1 cellular context compared by ENCODE assay signal in the genomic region with DNA sequence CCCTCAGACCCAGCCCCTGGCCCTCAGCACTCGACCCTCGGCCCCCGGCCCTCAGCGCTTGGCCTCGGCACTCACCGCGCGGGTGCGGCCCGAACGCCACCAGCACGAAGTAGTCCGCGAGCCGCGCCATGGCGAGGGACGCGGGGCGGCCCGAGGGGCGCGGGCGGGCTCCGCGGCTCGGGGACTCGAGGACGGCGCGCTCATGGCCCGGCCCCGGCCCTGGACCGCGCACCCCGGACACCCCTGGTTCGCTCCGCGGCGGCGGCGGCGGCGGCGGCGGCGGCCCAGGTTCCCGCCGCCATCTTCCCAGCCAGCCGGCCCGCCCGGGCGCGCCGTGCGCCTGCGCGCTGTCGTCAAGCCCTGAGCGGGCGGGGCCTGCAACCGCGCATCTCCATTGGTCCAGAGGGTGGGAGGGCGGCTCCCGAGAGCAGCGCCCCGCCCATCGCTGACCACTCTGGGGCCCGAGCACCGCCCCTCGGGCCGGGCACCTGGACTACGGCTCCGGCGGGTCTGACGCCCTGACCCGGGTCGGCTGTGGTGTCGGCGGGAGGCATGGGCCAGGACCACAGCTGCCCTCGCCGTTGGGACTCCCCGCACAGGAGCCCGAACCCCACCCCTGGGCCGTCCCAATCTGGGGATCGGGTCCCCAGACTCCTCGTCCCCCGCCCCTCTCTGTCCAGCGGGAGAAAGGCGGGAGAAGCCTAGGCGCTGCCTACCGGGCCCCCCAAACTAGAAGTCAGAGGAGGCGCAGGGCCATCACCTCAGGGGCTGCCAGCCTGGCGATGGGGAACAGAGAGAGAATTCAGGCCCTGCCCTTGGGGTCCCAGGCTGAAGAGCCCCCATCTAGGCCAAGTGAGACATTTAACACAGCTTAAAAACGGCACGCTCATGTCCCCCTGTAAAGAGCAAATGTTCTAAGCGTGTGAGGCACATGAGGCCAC.
TF ChIP-seq lines count a peak whose summit lies in the region.

A gene with protein sequence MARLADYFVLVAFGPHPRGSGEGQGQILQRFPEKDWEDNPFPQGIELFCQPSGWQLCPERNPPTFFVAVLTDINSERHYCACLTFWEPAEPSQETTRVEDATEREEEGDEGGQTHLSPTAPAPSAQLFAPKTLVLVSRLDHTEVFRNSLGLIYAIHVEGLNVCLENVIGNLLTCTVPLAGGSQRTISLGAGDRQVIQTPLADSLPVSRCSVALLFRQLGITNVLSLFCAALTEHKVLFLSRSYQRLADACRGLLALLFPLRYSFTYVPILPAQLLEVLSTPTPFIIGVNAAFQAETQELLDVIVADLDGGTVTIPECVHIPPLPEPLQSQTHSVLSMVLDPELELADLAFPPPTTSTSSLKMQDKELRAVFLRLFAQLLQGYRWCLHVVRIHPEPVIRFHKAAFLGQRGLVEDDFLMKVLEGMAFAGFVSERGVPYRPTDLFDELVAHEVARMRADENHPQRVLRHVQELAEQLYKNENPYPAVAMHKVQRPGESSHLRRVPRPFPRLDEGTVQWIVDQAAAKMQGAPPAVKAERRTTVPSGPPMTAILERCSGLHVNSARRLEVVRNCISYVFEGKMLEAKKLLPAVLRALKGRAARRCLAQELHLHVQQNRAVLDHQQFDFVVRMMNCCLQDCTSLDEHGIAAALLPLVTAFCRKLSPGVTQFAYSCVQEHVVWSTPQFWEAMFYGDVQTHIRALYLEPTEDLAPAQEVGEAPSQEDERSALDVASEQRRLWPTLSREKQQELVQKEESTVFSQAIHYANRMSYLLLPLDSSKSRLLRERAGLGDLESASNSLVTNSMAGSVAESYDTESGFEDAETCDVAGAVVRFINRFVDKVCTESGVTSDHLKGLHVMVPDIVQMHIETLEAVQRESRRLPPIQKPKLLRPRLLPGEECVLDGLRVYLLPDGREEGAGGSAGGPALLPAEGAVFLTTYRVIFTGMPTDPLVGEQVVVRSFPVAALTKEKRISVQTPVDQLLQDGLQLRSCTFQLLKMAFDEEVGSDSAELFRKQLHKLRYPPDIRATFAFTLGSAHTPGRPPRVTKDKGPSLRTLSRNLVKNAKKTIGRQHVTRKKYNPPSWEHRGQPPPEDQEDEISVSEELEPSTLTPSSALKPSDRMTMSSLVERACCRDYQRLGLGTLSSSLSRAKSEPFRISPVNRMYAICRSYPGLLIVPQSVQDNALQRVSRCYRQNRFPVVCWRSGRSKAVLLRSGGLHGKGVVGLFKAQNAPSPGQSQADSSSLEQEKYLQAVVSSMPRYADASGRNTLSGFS (N-terminal part only) (minus strand): TSS at position 325 of the 941 bp plus-strand sequence. CDS start 195 bp downstream, at position 130.

TF ChIP-seq in HEK293, 187 proteins besides CTCF, POLR2A, EP300 and RAD21 (continued from another document and continues in another):
- TF ChIP-seq ZBTB11 (tag by site-specific recombination; conservative IDR thresholded peaks at IDR 0.05; ENCODE audit: low read depth): no peak
- TF ChIP-seq ZNF223 (tag by site-specific recombination; IDR thresholded peaks at IDR 0.05): no peak
- TF ChIP-seq ZEB2 (tag by site-specific recombination; IDR thresholded peaks at IDR 0.05): no peak
- TF ChIP-seq IKZF3 (tag by site-specific recombination; IDR thresholded peaks at IDR 0.05): no peak
- TF ChIP-seq BCL11A (tag by site-specific recombination; IDR thresholded peaks at IDR 0.05; ENCODE audit: low read depth): peak; percentile 73; the same call in 1 of the 2 replicates
- no peak for TF ChIP-seq ZFP41 (tag by site-specific recombination; IDR thresholded peaks at IDR 0.05; ENCODE audit: borderline replicate concordance)
- no peak for TF ChIP-seq ZNF324 (tag by site-specific recombination; IDR thresholded peaks at IDR 0.05)
- 0 out of 2 replicates have a peak, but pooled peaks have one; percentile 58 for TF ChIP-seq KLF1 (tag by site-specific recombination; IDR thresholded peaks at IDR 0.05)
- TF ChIP-seq YY1 (tag by site-specific recombination; IDR thresholded peaks at IDR 0.05): no peak
- TF ChIP-seq SP3 (tag by site-specific recombination; IDR thresholded peaks at IDR 0.05): peak; percentile 77
- TF ChIP-seq, protein P1, sequence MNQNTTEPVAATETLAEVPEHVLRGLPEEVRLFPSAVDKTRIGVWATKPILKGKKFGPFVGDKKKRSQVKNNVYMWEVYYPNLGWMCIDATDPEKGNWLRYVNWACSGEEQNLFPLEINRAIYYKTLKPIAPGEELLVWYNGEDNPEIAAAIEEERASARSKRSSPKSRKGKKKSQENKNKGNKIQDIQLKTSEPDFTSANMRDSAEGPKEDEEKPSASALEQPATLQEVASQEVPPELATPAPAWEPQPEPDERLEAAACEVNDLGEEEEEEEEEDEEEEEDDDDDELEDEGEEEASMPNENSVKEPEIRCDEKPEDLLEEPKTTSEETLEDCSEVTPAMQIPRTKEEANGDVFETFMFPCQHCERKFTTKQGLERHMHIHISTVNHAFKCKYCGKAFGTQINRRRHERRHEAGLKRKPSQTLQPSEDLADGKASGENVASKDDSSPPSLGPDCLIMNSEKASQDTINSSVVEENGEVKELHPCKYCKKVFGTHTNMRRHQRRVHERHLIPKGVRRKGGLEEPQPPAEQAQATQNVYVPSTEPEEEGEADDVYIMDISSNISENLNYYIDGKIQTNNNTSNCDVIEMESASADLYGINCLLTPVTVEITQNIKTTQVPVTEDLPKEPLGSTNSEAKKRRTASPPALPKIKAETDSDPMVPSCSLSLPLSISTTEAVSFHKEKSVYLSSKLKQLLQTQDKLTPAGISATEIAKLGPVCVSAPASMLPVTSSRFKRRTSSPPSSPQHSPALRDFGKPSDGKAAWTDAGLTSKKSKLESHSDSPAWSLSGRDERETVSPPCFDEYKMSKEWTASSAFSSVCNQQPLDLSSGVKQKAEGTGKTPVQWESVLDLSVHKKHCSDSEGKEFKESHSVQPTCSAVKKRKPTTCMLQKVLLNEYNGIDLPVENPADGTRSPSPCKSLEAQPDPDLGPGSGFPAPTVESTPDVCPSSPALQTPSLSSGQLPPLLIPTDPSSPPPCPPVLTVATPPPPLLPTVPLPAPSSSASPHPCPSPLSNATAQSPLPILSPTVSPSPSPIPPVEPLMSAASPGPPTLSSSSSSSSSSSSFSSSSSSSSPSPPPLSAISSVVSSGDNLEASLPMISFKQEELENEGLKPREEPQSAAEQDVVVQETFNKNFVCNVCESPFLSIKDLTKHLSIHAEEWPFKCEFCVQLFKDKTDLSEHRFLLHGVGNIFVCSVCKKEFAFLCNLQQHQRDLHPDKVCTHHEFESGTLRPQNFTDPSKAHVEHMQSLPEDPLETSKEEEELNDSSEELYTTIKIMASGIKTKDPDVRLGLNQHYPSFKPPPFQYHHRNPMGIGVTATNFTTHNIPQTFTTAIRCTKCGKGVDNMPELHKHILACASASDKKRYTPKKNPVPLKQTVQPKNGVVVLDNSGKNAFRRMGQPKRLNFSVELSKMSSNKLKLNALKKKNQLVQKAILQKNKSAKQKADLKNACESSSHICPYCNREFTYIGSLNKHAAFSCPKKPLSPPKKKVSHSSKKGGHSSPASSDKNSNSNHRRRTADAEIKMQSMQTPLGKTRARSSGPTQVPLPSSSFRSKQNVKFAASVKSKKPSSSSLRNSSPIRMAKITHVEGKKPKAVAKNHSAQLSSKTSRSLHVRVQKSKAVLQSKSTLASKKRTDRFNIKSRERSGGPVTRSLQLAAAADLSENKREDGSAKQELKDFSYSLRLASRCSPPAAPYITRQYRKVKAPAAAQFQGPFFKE (tag by site-specific recombination; IDR thresholded peaks at IDR 0.05; ENCODE audit: borderline replicate concordance): no peak
- TF ChIP-seq TRIM28 (IDR thresholded peaks at IDR 0.05; ENCODE audit: borderline replicate concordance, low read length): no peak
- TF ChIP-seq ZNF747 (tag by site-specific recombination; IDR thresholded peaks at IDR 0.05): no peak
- peak; percentile 76 for TF ChIP-seq ZNF335 (tag by site-specific recombination; conservative IDR thresholded peaks at IDR 0.05)
- no peak for TF ChIP-seq ZNF350 (tag by site-specific recombination; IDR thresholded peaks at IDR 0.05)
- TF ChIP-seq ZNF548 (tag by site-specific recombination; IDR thresholded peaks at IDR 0.05): no peak
- no peak for TF ChIP-seq ZSCAN16 (tag by site-specific recombination; IDR thresholded peaks at IDR 0.05)
- TF ChIP-seq, protein P2, sequence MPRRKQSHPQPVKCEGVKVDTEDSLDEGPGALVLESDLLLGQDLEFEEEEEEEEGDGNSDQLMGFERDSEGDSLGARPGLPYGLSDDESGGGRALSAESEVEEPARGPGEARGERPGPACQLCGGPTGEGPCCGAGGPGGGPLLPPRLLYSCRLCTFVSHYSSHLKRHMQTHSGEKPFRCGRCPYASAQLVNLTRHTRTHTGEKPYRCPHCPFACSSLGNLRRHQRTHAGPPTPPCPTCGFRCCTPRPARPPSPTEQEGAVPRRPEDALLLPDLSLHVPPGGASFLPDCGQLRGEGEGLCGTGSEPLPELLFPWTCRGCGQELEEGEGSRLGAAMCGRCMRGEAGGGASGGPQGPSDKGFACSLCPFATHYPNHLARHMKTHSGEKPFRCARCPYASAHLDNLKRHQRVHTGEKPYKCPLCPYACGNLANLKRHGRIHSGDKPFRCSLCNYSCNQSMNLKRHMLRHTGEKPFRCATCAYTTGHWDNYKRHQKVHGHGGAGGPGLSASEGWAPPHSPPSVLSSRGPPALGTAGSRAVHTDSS (tag by site-specific recombination; IDR thresholded peaks at IDR 0.05): no peak
- no peak for TF ChIP-seq ZNF23 (tag by site-specific recombination; IDR thresholded peaks at IDR 0.05; ENCODE audit: borderline replicate concordance)
- no peak for TF ChIP-seq ZNF785 (tag by site-specific recombination; IDR thresholded peaks at IDR 0.05)
- TF ChIP-seq ZNF426 (tag by site-specific recombination; IDR thresholded peaks at IDR 0.05): no peak
- TF ChIP-seq ZNF555 (tag by site-specific recombination; conservative IDR thresholded peaks at IDR 0.05): no peak
- TF ChIP-seq, protein P3, sequence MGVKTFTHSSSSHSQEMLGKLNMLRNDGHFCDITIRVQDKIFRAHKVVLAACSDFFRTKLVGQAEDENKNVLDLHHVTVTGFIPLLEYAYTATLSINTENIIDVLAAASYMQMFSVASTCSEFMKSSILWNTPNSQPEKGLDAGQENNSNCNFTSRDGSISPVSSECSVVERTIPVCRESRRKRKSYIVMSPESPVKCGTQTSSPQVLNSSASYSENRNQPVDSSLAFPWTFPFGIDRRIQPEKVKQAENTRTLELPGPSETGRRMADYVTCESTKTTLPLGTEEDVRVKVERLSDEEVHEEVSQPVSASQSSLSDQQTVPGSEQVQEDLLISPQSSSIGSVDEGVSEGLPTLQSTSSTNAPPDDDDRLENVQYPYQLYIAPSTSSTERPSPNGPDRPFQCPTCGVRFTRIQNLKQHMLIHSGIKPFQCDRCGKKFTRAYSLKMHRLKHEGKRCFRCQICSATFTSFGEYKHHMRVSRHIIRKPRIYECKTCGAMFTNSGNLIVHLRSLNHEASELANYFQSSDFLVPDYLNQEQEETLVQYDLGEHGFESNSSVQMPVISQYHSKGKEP (tag by site-specific recombination; IDR thresholded peaks at IDR 0.05): no peak
- peak; percentile 69; the same call in 1 of the 2 replicates for TF ChIP-seq PATZ1 (tag by site-specific recombination; IDR thresholded peaks at IDR 0.05)
- TF ChIP-seq ZNF140 (tag by site-specific recombination; IDR thresholded peaks at IDR 0.05): no peak
- no peak for TF ChIP-seq ZNF777 (tag by site-specific recombination; IDR thresholded peaks at IDR 0.05; ENCODE audit: borderline replicate concordance)
- TF ChIP-seq ZBTB48 (tag by site-specific recombination; IDR thresholded peaks at IDR 0.05): no peak
